Comparison of ENCODE assay signal across 13 cellular contexts in genomic region chr12:1277905-1278304, GRCh38.
DNase-seq lines count a peak whose midpoint lies in the region; ATAC-seq and TF ChIP-seq lines count a peak whose summit lies in the region.
"Had no signal": no experiment of that assay in that cellular context is flagged by ENCODE, and none has a peak within 500 bp of the region (broad histone marks: within the 10 kb centered on the region; RNA-seq: fewer than 3 reads in every experiment).

No MANE protein-coding gene starts in this region.

- H3K36me3 Mint-ChIP-seq in activated CD4-positive, alpha-beta T cell treated with anti-CD3 and anti-CD28 coated beads, Interleukin-2, amount 10 ng/mL, durations not matched to agents 7 days and 5 days (ENCODE audit: low read depth) = peaks cover 10% of the 10 kb centered on the region
- peaks cover 13% of the 10 kb centered on the region for H3K36me3 Mint-ChIP-seq in activated naive CD8-positive, alpha-beta T cell
- H3K36me3 Mint-ChIP-seq in progenitor cell of endocrine pancreas (ENCODE audit: insufficient read depth) = peaks cover 12% of the 10 kb centered on the region

- H3K27me3 Mint-ChIP-seq in activated CD4-positive, alpha-beta T cell treated with anti-CD3 and anti-CD28 coated beads, Interleukin-2, amount 10 ng/mL, durations not matched to agents 7 days and 5 days = no peaks in the 10 kb centered on the region
- no peaks in the 10 kb centered on the region for H3K27me3 Mint-ChIP-seq in activated naive CD8-positive, alpha-beta T cell
- no peaks in the 10 kb centered on the region for H3K27me3 Mint-ChIP-seq in progenitor cell of endocrine pancreas

- POLR2A ChIA-PET in activated CD4-positive, alpha-beta T cell treated with anti-CD3 and anti-CD28 coated beads, Interleukin-2, amount 10 ng/mL, durations not matched to agents 7 days and 5 days (lab: Charles Lee) = no interaction called here

- in situ Hi-C loops in brain microvascular endothelial cell (cut with HindIII; ENCODE audit: low pct_ligation_motif_present, low sequenced_read_pairs) = no loop called here

- no peak for TF ChIP-seq CTCF in progenitor cell of endocrine pancreas (IDR thresholded peaks at IDR 0.05; ENCODE audit: unreplicated experiment)
- TF ChIP-seq CTCF in brain microvascular endothelial cell (IDR thresholded peaks at IDR 0.05; ENCODE audit: low read depth, low read length, missing control alignments) = no peak

- H3K4me3 ChIP-seq in brain microvascular endothelial cell (ENCODE audit: low read depth, low read length) = no peak overlapping the region

- H3K27ac Mint-ChIP-seq in activated CD4-positive, alpha-beta T cell treated with anti-CD3 and anti-CD28 coated beads, Interleukin-2, amount 10 ng/mL, durations not matched to agents 7 days and 5 days = peak overlapping the region; percentile 22
- H3K27ac Mint-ChIP-seq in activated naive CD8-positive, alpha-beta T cell = peak overlapping the region; percentile 36
- H3K27ac Mint-ChIP-seq in progenitor cell of endocrine pancreas = peak overlapping the region; percentile 9
- H3K27ac Mint-ChIP-seq: activated T-helper 1 cell treated with anti-CD3 and anti-CD28 coated beads, Interleukin-12 subunit alpha, Interleukin-12 subunit beta, Interleukin-2, Interleukin-4 antibody, amounts not matched to agents 30 ng/mL and 10 ng/mL and 1 ng/mL, durations not matched to agents 14 hours and 24 hours and 36 hours; H9; T-helper 1 cell treated with Interleukin-12 subunit alpha and Interleukin-12 subunit beta and Interleukin-4 antibody, amounts not matched to agents 30 μg/mL and 1 μg/mL, for 36 hours had no signal

- H3K4me1 Mint-ChIP-seq in activated CD4-positive, alpha-beta T cell treated with anti-CD3 and anti-CD28 coated beads, Interleukin-2, amount 10 ng/mL, durations not matched to agents 7 days and 5 days = peaks cover 10% of the 10 kb centered on the region
- H3K4me1 Mint-ChIP-seq in activated naive CD8-positive, alpha-beta T cell (ENCODE audit: low read depth) = peaks cover 19% of the 10 kb centered on the region
- peaks cover 1% of the 10 kb centered on the region for H3K4me1 Mint-ChIP-seq in progenitor cell of endocrine pancreas (ENCODE audit: low read depth)

- peak; percentile 50 for DNase-seq in activated CD4-positive, alpha-beta T cell treated with anti-CD3 and anti-CD28 coated beads, Interleukin-2, amount 10 ng/mL, durations not matched to agents 7 days and 5 days
- no peak for DNase-seq in activated CD4-positive, alpha-beta T cell treated with anti-CD3 and anti-CD28 coated beads for 1 hour
- DNase-seq in NCI-H2171 (lab: John Stamatoyannopoulos, UW) (peak; percentile 33), progenitor cell of endocrine pancreas (ENCODE audit: low spot score, unreplicated experiment) (no peak), superior temporal gyrus (ENCODE audit: extremely low spot score) (no peak), brain microvascular endothelial cell (no peak)
- DNase-seq: H9, kidney, NCI-H526 had no signal

- no peak for ATAC-seq in GM18870 (IDR thresholded peaks at IDR 0.05; ENCODE audit: unreplicated experiment)

- H3K27me3 ChIP-seq in brain microvascular endothelial cell (replicated peaks) = no peaks in the 10 kb centered on the region

- H3K27ac ChIP-seq in brain microvascular endothelial cell = no peak overlapping the region

- CTCF ChIA-PET in activated CD4-positive, alpha-beta T cell treated with anti-CD3 and anti-CD28 coated beads, Interleukin-2, amount 10 ng/mL, durations not matched to agents 7 days and 5 days (lab: Charles Lee) = no interaction called here

- H3K4me3 Mint-ChIP-seq in activated CD4-positive, alpha-beta T cell treated with anti-CD3 and anti-CD28 coated beads, Interleukin-2, amount 10 ng/mL, durations not matched to agents 7 days and 5 days = no peak overlapping the region
- H3K4me3 Mint-ChIP-seq in activated naive CD8-positive, alpha-beta T cell = peak overlapping the region; percentile 30
- H3K4me3 Mint-ChIP-seq in progenitor cell of endocrine pancreas (ENCODE audit: low read depth) = no peak overlapping the region
- H3K4me3 Mint-ChIP-seq: activated T-helper 1 cell treated with anti-CD3 and anti-CD28 coated beads, Interleukin-12 subunit alpha, Interleukin-12 subunit beta, Interleukin-2, Interleukin-4 antibody, amounts not matched to agents 30 ng/mL and 10 ng/mL and 1 ng/mL, durations not matched to agents 14 hours and 24 hours and 36 hours; H9; T-helper 1 cell treated with Interleukin-12 subunit alpha and Interleukin-12 subunit beta and Interleukin-4 antibody, amounts not matched to agents 30 μg/mL and 1 μg/mL, for 36 hours had no signal

- no peaks in the 10 kb centered on the region for H3K9me3 Mint-ChIP-seq in activated CD4-positive, alpha-beta T cell treated with anti-CD3 and anti-CD28 coated beads, Interleukin-2, amount 10 ng/mL, durations not matched to agents 7 days and 5 days
- no peaks in the 10 kb centered on the region for H3K9me3 Mint-ChIP-seq in activated naive CD8-positive, alpha-beta T cell (ENCODE audit: low read depth)
- H3K9me3 Mint-ChIP-seq in progenitor cell of endocrine pancreas (ENCODE audit: low read depth) = no peaks in the 10 kb centered on the region
- H3K9me3 Mint-ChIP-seq: activated T-helper 1 cell treated with anti-CD3 and anti-CD28 coated beads, Interleukin-12 subunit alpha, Interleukin-12 subunit beta, Interleukin-2, Interleukin-4 antibody, amounts not matched to agents 30 ng/mL and 10 ng/mL and 1 ng/mL, durations not matched to agents 14 hours and 24 hours and 36 hours; H9; T-helper 1 cell treated with Interleukin-12 subunit alpha and Interleukin-12 subunit beta and Interleukin-4 antibody, amounts not matched to agents 30 μg/mL and 1 μg/mL, for 36 hours had no signal

- no peaks in the 10 kb centered on the region for H3K36me3 ChIP-seq in brain microvascular endothelial cell (replicated peaks)

Comparison
In these comparisons a context has a peak if more than half of its experiments do, and no peak if none do; other contexts are left out.
1. DNase-seq: peak in activated CD4-positive, alpha-beta T cell treated with anti-CD3 and anti-CD28 coated beads, Interleukin-2, amount 10 ng/mL, durations not matched to agents 7 days and 5 days (single experiment) and NCI-H2171 (single experiment); none in activated CD4-positive, alpha-beta T cell treated with anti-CD3 and anti-CD28 coated beads for 1 hour (single experiment), progenitor cell of endocrine pancreas (single experiment), superior temporal gyrus (single experiment) and brain microvascular endothelial cell (single experiment).
2. Peak in every context shown above with its lines, with median percentiles within 50 percentile points of each other: H3K27ac Mint-ChIP-seq.